20 cellular contexts compared by ENCODE assay signal in genomic region chr22:46721716-46722115, GRCh38. TPM values are rescaled to one million over a fixed set of nuclear protein-coding genes. Genes with fewer than 3 reads are reported as not detected.
A peak's percentile ranks its signal among the peaks of the same experiment; 100 is the strongest.
DNase-seq lines count a peak whose midpoint lies in the region; ATAC-seq and TF ChIP-seq lines count a peak whose summit lies in the region.
"Had no signal": no experiment of that assay in that cellular context is flagged by ENCODE, and none has a peak within 500 bp of the region (broad histone marks: within the 10 kb centered on the region; RNA-seq: fewer than 3 reads in every experiment).

No MANE protein-coding gene starts in this region.

- no peak for TF ChIP-seq CTCF in cardiac muscle cell (IDR thresholded peaks at IDR 0.05; ENCODE audit: low read depth, low read length)
- no peak for TF ChIP-seq CTCF in RWPE1 (conservative IDR thresholded peaks at IDR 0.05; ENCODE audit: low read depth)
- no peak for TF ChIP-seq CTCF in dorsolateral prefrontal cortex (IDR thresholded peaks at IDR 0.05 in 54 of 56, conservative IDR thresholded peaks at IDR 0.05 in 2 of 56; ENCODE audit: low read depth in 1 of 56, partially characterized antibody in 56 of 56)

- no peaks in the 10 kb centered on the region for H3K4me1 ChIP-seq in cardiac muscle cell (ENCODE audit: low read depth)

- H3K4me3 ChIP-seq in cardiac muscle cell: no peak overlapping the region
- no peak overlapping the region for H3K4me3 ChIP-seq in dorsolateral prefrontal cortex
- H3K4me3 ChIP-seq: gastrocnemius medialis had no signal

- intact Hi-C loops in Right ventricle myocardium superior (cut with DNase I): no loop called here
- intact Hi-C loops in dorsolateral prefrontal cortex (cut with DNase I): no loop called here

- CTCF ChIA-PET in RWPE1 (lab: Yijun Ruan, JAX): no interaction called here

- POLR2A ChIA-PET in RWPE1 (lab: Yijun Ruan, JAX; ENCODE audit: low non-redundant PET): no interaction called here

- H3K36me3 ChIP-seq in cardiac muscle cell: peaks cover 32% of the 10 kb centered on the region

- DNase-seq in cardiac muscle cell (ENCODE audit: low read depth in 1 of 2, low spot score in 1 of 2) (no peak), Right ventricle myocardium superior (no peak), RWPE1 (ENCODE audit: low spot score) (peak; percentile 29), iPS-NIHi11 (ENCODE audit: low spot score) (peak; percentile 27), dorsolateral prefrontal cortex (no peak), SKM-1 treated with dmso at 0.1 percent for 144 hours (lab: John Stamatoyannopoulos, UW; ENCODE audit: unreplicated experiment) (no peak), DMS153 treated with DMSO at 0.1 percent for 48 hours (lab: John Stamatoyannopoulos, UW; ENCODE audit: unreplicated experiment) (no peak)
- DNase-seq in stimulated activated effector memory CD8-positive, alpha-beta T cell treated with anti-CD3 and anti-CD28 coated beads, Interleukin-12 subunit alpha, Interleukin-12 subunit beta, amount 100 ng/mL, for 72 hours (ENCODE audit: low spot score in 2 of 2): no peak
- DNase-seq: activated CD4-positive, alpha-beta T cell treated with anti-CD3 and anti-CD28 coated beads for 1 hour; activated naive CD4-positive, alpha-beta T cell treated with anti-CD3 and anti-CD28 coated beads, Interleukin-2, amount 10 ng/mL, durations not matched to agents 7 days and 5 days; activated T-cell treated with anti-CD3 and anti-CD28 coated beads, Interleukin-2, amount 50 U/mL, for 48 hours; aorta; erythroblast; gastrocnemius medialis; KG1; NCI-H1694 treated with DMSO at 0.1 percent for 48 hours; NCI-H774; stimulated activated CD4-positive, alpha-beta T cell treated with anti-CD3 and anti-CD28 coated beads, Interleukin-15, amount 100 ng/mL, for 24 hours had no signal

- H3K4me1 Mint-ChIP-seq in stimulated activated effector memory CD8-positive, alpha-beta T cell treated with anti-CD3 and anti-CD28 coated beads, Interleukin-12 subunit alpha, Interleukin-12 subunit beta, amount 100 ng/mL, for 72 hours: peaks cover 38% of the 10 kb centered on the region
- H3K4me1 Mint-ChIP-seq: activated naive CD4-positive, alpha-beta T cell treated with anti-CD3 and anti-CD28 coated beads, Interleukin-2, amount 10 ng/mL, durations not matched to agents 7 days and 5 days had no signal

- H3K27me3 ChIP-seq in cardiac muscle cell (no peaks in the 10 kb centered on the region), dorsolateral prefrontal cortex (no peaks in the 10 kb centered on the region)
- H3K27me3 ChIP-seq: gastrocnemius medialis had no signal

- peak overlapping the region; percentile 69 for H3K27ac Mint-ChIP-seq in stimulated activated effector memory CD8-positive, alpha-beta T cell treated with anti-CD3 and anti-CD28 coated beads, Interleukin-12 subunit alpha, Interleukin-12 subunit beta, amount 100 ng/mL, for 72 hours
- H3K27ac Mint-ChIP-seq: activated naive CD4-positive, alpha-beta T cell treated with anti-CD3 and anti-CD28 coated beads, Interleukin-2, amount 10 ng/mL, durations not matched to agents 7 days and 5 days; type B pancreatic cell had no signal

- no peaks in the 10 kb centered on the region for H3K9me3 Mint-ChIP-seq in stimulated activated effector memory CD8-positive, alpha-beta T cell treated with anti-CD3 and anti-CD28 coated beads, Interleukin-12 subunit alpha, Interleukin-12 subunit beta, amount 100 ng/mL, for 72 hours
- H3K9me3 Mint-ChIP-seq: activated naive CD4-positive, alpha-beta T cell treated with anti-CD3 and anti-CD28 coated beads, Interleukin-2, amount 10 ng/mL, durations not matched to agents 7 days and 5 days; type B pancreatic cell had no signal

- peaks cover 96% of the 10 kb centered on the region for H3K36me3 Mint-ChIP-seq in stimulated activated effector memory CD8-positive, alpha-beta T cell treated with anti-CD3 and anti-CD28 coated beads, Interleukin-12 subunit alpha, Interleukin-12 subunit beta, amount 100 ng/mL, for 72 hours

- no peak overlapping the region for H3K4me3 Mint-ChIP-seq in stimulated activated effector memory CD8-positive, alpha-beta T cell treated with anti-CD3 and anti-CD28 coated beads, Interleukin-12 subunit alpha, Interleukin-12 subunit beta, amount 100 ng/mL, for 72 hours
- H3K4me3 Mint-ChIP-seq: activated naive CD4-positive, alpha-beta T cell treated with anti-CD3 and anti-CD28 coated beads, Interleukin-2, amount 10 ng/mL, durations not matched to agents 7 days and 5 days; type B pancreatic cell had no signal

- H3K9me3 ChIP-seq in cardiac muscle cell (ENCODE audit: low read depth): no peaks in the 10 kb centered on the region
- H3K9me3 ChIP-seq: gastrocnemius medialis had no signal

- H3K27ac ChIP-seq in cardiac muscle cell: peak overlapping the region; percentile 4
- peak overlapping the region; percentile 90 for H3K27ac ChIP-seq in RWPE1
- H3K27ac ChIP-seq in dorsolateral prefrontal cortex: no peak overlapping the region
- H3K27ac ChIP-seq: gastrocnemius medialis had no signal

- ATAC-seq in Right ventricle myocardium superior (ENCODE audit: poor library complexity): no peak
- ATAC-seq in stimulated activated effector memory CD8-positive, alpha-beta T cell treated with anti-CD3 and anti-CD28 coated beads, Interleukin-12 subunit alpha, Interleukin-12 subunit beta, amount 100 ng/mL, for 72 hours: no peak
- ATAC-seq: sciatic nerve had no signal

RNA-seq across cellular contexts. Expression of gene CERK, which starts 16.3 kb away (rescaled TPM):
- 65.4 and 74.9 TPM in 2 replicates for total RNA-seq in cardiac muscle cell
- 37.2 and 53.7 TPM in 2 replicates for polyA plus RNA-seq in cardiac muscle cell
- total RNA-seq in Right ventricle myocardium superior: 69.0 TPM
- 10 to 100 TPM; 24.8 to 72.6 (median 52.4) TPM for total RNA-seq in dorsolateral prefrontal cortex

RNA-seq across cellular contexts. Expression of gene TBC1D22A, which starts 40.7 kb away (rescaled TPM):
- total RNA-seq in cardiac muscle cell (16.2 and 16.6 TPM in 2 replicates), Right ventricle myocardium superior (14.0 TPM), dorsolateral prefrontal cortex (10 to 100 TPM; 20.0 to 36.0 (median 27.2) TPM)
- 15.2 and 18.5 TPM in 2 replicates for polyA plus RNA-seq in cardiac muscle cell

Comparison
In these comparisons a context has a peak if more than half of its experiments do, and no peak if none do; other contexts are left out.
1. DNase-seq: peak in RWPE1 (single experiment) and iPS-NIHi11 (single experiment); none in cardiac muscle cell (0 of 2), Right ventricle myocardium superior (single experiment), stimulated activated effector memory CD8-positive, alpha-beta T cell treated with anti-CD3 and anti-CD28 coated beads, Interleukin-12 subunit alpha, Interleukin-12 subunit beta, amount 100 ng/mL, for 72 hours (0 of 2), dorsolateral prefrontal cortex (0 of 10), SKM-1 treated with dmso at 0.1 percent for 144 hours (single experiment) and DMS153 treated with DMSO at 0.1 percent for 48 hours (single experiment).
2. H3K27ac ChIP-seq: peak in cardiac muscle cell (single experiment) and RWPE1 (single experiment); none in dorsolateral prefrontal cortex (0 of 59).